Comparison of ENCODE assay signal across 32 cellular contexts in the genomic region with DNA sequence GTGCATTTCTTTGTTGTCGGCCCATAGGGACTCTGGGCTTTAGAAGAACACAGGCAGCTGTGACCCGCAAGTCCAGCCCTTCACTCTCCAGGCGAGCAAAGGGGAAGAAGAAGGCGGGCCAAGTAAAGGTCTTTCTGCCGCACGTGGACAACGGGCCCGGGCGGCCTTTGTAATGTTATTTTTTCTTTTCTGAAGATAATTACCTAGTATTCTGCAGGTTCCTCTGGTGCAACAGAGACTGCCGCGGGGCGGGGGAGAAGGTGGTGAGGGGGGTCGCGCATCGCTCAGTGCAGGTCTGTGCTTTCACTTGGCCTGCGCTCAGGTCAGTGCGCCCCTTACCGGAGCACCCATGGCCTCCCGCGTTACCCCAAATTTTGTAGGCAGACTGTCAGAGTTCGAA. TPM values are rescaled to one million over a fixed set of nuclear protein-coding genes. Genes with fewer than 3 reads are reported as not detected.
A peak's percentile ranks its signal among the peaks of the same experiment; 100 is the strongest.
DNase-seq lines count a peak whose midpoint lies in the region; ATAC-seq, FAIRE-seq and TF ChIP-seq lines count a peak whose summit lies in the region.
"Had no signal": no experiment of that assay in that cellular context is flagged by ENCODE, and none has a peak within 500 bp of the region (broad histone marks: within the 10 kb centered on the region; RNA-seq: fewer than 3 reads in every experiment).

No MANE protein-coding gene starts in this region.

- H3K27me3 ChIP-seq in heart left ventricle (peaks cover 0 to 78% (median 13%) of the 10 kb centered on the region in 9 donors), endodermal cell (ENCODE audit: control insufficient read depth, insufficient read depth, low read length, poor library complexity, severe bottlenecking) (peaks cover 68% of the 10 kb centered on the region), WERI-Rb-1 (ENCODE audit: insufficient read depth, low read depth, severe bottlenecking) (no peaks in the 10 kb centered on the region), small intestine (ENCODE audit: control insufficient read depth in 2 of 2, insufficient read depth in 2 of 2, low read length in 2 of 2) (peaks cover 11 to 64% of the 10 kb centered on the region in 2 donors)

- H3K4me1 Mint-ChIP-seq in endodermal cell (peaks cover 69% of the 10 kb centered on the region), Calu3 (ENCODE audit: low read depth, unreplicated experiment) (no peaks in the 10 kb centered on the region)
- H3K4me1 Mint-ChIP-seq: activated CD4-positive, alpha-beta T cell treated with anti-CD3 and anti-CD28 coated beads, Interleukin-2, amount 10 ng/mL, durations not matched to agents 24 days and 14 days; immature natural killer cell had no signal

- H3K27ac ChIP-seq in heart left ventricle, result peak overlapping the region in 9 of 12 donors; percentile 2 to 97 (median 58)
- H3K27ac ChIP-seq in endodermal cell (ENCODE audit: low read depth, low read length), result no peak overlapping the region
- H3K27ac ChIP-seq in WERI-Rb-1, result no peak overlapping the region
- no peak overlapping the region for H3K27ac ChIP-seq in small intestine (ENCODE audit: low read depth in 1 of 2, low read length in 1 of 2)
- H3K27ac ChIP-seq: 22Rv1, dorsolateral prefrontal cortex, left lung, pancreas, vagina, VCaP had no signal

- no peak for TF ChIP-seq CTCF in heart left ventricle (IDR thresholded peaks at IDR 0.05)
- TF ChIP-seq CTCF in endodermal cell (conservative IDR thresholded peaks at IDR 0.05), result no peak
- no peak for TF ChIP-seq CTCF in Calu3 (IDR thresholded peaks at IDR 0.05; ENCODE audit: unreplicated experiment)
- no peak for TF ChIP-seq CTCF in WERI-Rb-1 (IDR thresholded peaks at IDR 0.05; ENCODE audit: low read depth, low read length)

- WGBS in heart left ventricle, 4 donors, result 39 to 73% (median 42%) methylated on average over 21 of the region's 21 CpGs
- WGBS in endodermal cell (ENCODE audit: insufficient coverage in 1 of 2, insufficient read length in 1 of 2), 2 experiments, result 16 to 27% methylated on average over 6 to 21 of the region's 21 CpGs
- WGBS in small intestine, 3 donors, result 8 to 10% (median 9%) methylated on average over 21 of the region's 21 CpGs

- no peak for FAIRE-seq in small intestine (lab: Jason Lieb, UNC)
- FAIRE-seq: endothelial cell of umbilical vein, GM12891, pancreas had no signal

- peak overlapping the region in 9 of 12 donors; percentile 1 to 47 (median 21) for H3K4me3 ChIP-seq in heart left ventricle
- peak overlapping the region; percentile 59 for H3K4me3 ChIP-seq in endodermal cell (ENCODE audit: low read length)
- H3K4me3 ChIP-seq in WERI-Rb-1 (ENCODE audit: low read depth, low read length), result no peak overlapping the region
- no peak overlapping the region for H3K4me3 ChIP-seq in small intestine (ENCODE audit: low read depth in 1 of 2, low read length in 2 of 2)
- H3K4me3 ChIP-seq: left lung, pancreas, vagina had no signal

- ATAC-seq in heart left ventricle (no peak), left cardiac atrium (no peak)
- ATAC-seq: activated T-cell treated with anti-CD3 and anti-CD28 coated beads, Interleukin-2, amount 50 U/mL, for 4 hours; left lung; natural killer cell; Panc1; pancreas had no signal

- no peak for TF ChIP-seq POLR2A in heart left ventricle (IDR thresholded peaks at IDR 0.05)

- H3K9ac ChIP-seq in endodermal cell (ENCODE audit: extremely low read depth, low read length, poor library complexity, severe bottlenecking), result no peak overlapping the region

- no peaks in the 10 kb centered on the region for H3K36me3 Mint-ChIP-seq in endodermal cell (ENCODE audit: low read depth)
- H3K36me3 Mint-ChIP-seq in Calu3 (ENCODE audit: insufficient read depth, unreplicated experiment), result no peaks in the 10 kb centered on the region
- H3K36me3 Mint-ChIP-seq: natural killer cell had no signal

- H3K27ac Mint-ChIP-seq in endodermal cell (peak overlapping the region; percentile 54), Calu3 (ENCODE audit: unreplicated experiment) (no peak overlapping the region)
- H3K27ac Mint-ChIP-seq: activated CD4-positive, alpha-beta T cell treated with anti-CD3 and anti-CD28 coated beads, Interleukin-2, amount 10 ng/mL, durations not matched to agents 24 days and 14 days; immature natural killer cell; natural killer cell had no signal

- H3K9me3 ChIP-seq in heart left ventricle, result no peaks in the 10 kb centered on the region
- no peaks in the 10 kb centered on the region for H3K9me3 ChIP-seq in endodermal cell (ENCODE audit: control insufficient read depth, low read length)
- H3K9me3 ChIP-seq in WERI-Rb-1 (ENCODE audit: severe bottlenecking), result peaks cover 10% of the 10 kb centered on the region
- no peaks in the 10 kb centered on the region for H3K9me3 ChIP-seq in small intestine (ENCODE audit: control insufficient read depth, low read depth)
- H3K9me3 ChIP-seq: left lung, pancreas, vagina had no signal

- H3K36me3 ChIP-seq in heart left ventricle (no peaks in the 10 kb centered on the region), endodermal cell (ENCODE audit: control insufficient read depth, insufficient read depth, low read length) (no peaks in the 10 kb centered on the region), WERI-Rb-1 (no peaks in the 10 kb centered on the region), small intestine (ENCODE audit: control insufficient read depth in 2 of 2, insufficient read depth in 2 of 2, low read length in 2 of 2) (no peaks in the 10 kb centered on the region)
- H3K36me3 ChIP-seq: left lung, pancreas, vagina had no signal

- H3K9me3 Mint-ChIP-seq in endodermal cell (no peaks in the 10 kb centered on the region), Calu3 (ENCODE audit: low read depth, unreplicated experiment) (no peaks in the 10 kb centered on the region)
- H3K9me3 Mint-ChIP-seq: activated T-cell treated with anti-CD3 and anti-CD28 coated beads, Interleukin-2, amount 50 U/mL, for 4 hours; natural killer cell had no signal

- H3K4me1 ChIP-seq in heart left ventricle (peaks cover 0 to 28% (median 6%) of the 10 kb centered on the region in 12 donors), endodermal cell (ENCODE audit: control insufficient read depth, insufficient read depth, low read length) (peaks cover 30% of the 10 kb centered on the region), small intestine (ENCODE audit: control insufficient read depth in 2 of 2, insufficient read depth in 1 of 2, low read depth in 1 of 2, low read length in 1 of 2) (no peaks in the 10 kb centered on the region)
- H3K4me1 ChIP-seq: left lung, pancreas had no signal

- CTCF ChIA-PET in Calu3 (lab: Charles Lee), result no interaction called here

- H3K27me3 Mint-ChIP-seq in endodermal cell (ENCODE audit: insufficient read depth) (peaks cover 69% of the 10 kb centered on the region), Calu3 (ENCODE audit: unreplicated experiment) (peaks cover 42% of the 10 kb centered on the region)

- BruUV-seq in Calu3 (replicated peaks; lab: Mats Ljungman, UMichigan), result no TSS peak

- H3K4me3 Mint-ChIP-seq in endodermal cell (peak overlapping the region; percentile 60), Calu3 (ENCODE audit: low read depth, unreplicated experiment) (no peak overlapping the region)
- H3K4me3 Mint-ChIP-seq: activated CD4-positive, alpha-beta T cell treated with anti-CD3 and anti-CD28 coated beads, Interleukin-2, amount 10 ng/mL, durations not matched to agents 24 days and 14 days; activated T-cell treated with anti-CD3 and anti-CD28 coated beads, Interleukin-2, amount 50 U/mL, for 4 hours; immature natural killer cell; natural killer cell had no signal

- DNase-seq in heart left ventricle (no peak), left cardiac atrium (no peak), endodermal cell (peak; percentile 72), iPS-NIHi11 (ENCODE audit: low spot score) (peak; percentile 38), retina (peak; percentile 27), Calu3 (no peak), WERI-Rb-1 (no peak), small intestine (no peak)
- DNase-seq: activated CD4-positive, alpha-beta T cell treated with anti-CD3 and anti-CD28 coated beads, Interleukin-2, amount 10 ng/mL, durations not matched to agents 24 days and 14 days; activated naive CD4-positive, alpha-beta T cell; activated T-cell treated with anti-CD3 and anti-CD28 coated beads, Interleukin-2, amount 50 U/mL, for 4 hours; dorsolateral prefrontal cortex; immature natural killer cell; left lung; natural killer cell; NCI-H1105; NCI-H1930; NCI-H524 treated with DMSO at 0.1 percent for 48 hours; NK-92 treated with Interleukin-12 subunit alpha and Interleukin-12 subunit beta, amount 100 ng/mL, for 24 hours; SIG-M5; stimulated activated CD4-positive, alpha-beta T cell treated with anti-CD3 and anti-CD28 coated beads, Interleukin-4, amount 100 ng/mL, for 1 hour; SW 1271; T-helper 9 cell had no signal

- intact Hi-C loops in heart left ventricle (cut with DNase I), result no loop called here
- intact Hi-C loops in left cardiac atrium (cut with DNase I), result loop anchor here in 1 of 2 donors (5.0 to 10.0 kb wide), 2 partner anchors 114 to 161 kb away; no protein-coding TSS in a partner anchor
- intact Hi-C loops in Calu3 (cut with micrococcal nuclease; ENCODE audit: unreplicated experiment), result no loop called here

RNA-seq across cellular contexts. Expression of a gene that starts 7.1 kb away (rescaled TPM):
- total RNA-seq in heart left ventricle (100 to 1,000 TPM in 7 of 9 donors, 10 to 100 TPM in 2; 84.8 to 155 (median 127) TPM), left cardiac atrium (100 to 1,000 TPM; 109 to 126 TPM), endodermal cell (10 to 100 TPM; 18.6 to 35.2 TPM), Calu3 (2022) (3.3 and 3.4 TPM in 2 replicates)
- polyA plus RNA-seq in heart left ventricle (10 to 100 TPM in 1 of 2 donors, 1 to 10 TPM in 1; 5.1 to 30.8 TPM), small intestine (not detected)
- polyA plus RNA-seq in endodermal cell (2013, experiment 1 of 2), result 1.9 TPM
- 2.3 TPM for polyA plus RNA-seq in endodermal cell (2013, experiment 2 of 2)
- total RNA-seq: dorsolateral prefrontal cortex, endothelial cell of umbilical vein, fibroblast of lung, natural killer cell, pancreas, temporal lobe had no signal
- polyA plus RNA-seq: endothelial cell of umbilical vein, immature natural killer cell, pancreas had no signal

Comparison
In these comparisons a context has a peak if more than half of its experiments do, and no peak if none do; other contexts are left out.
1. DNase-seq: peak in endodermal cell (single experiment), iPS-NIHi11 (single experiment) and retina (single experiment); none in heart left ventricle (0 of 5), left cardiac atrium (single experiment), Calu3 (single experiment), WERI-Rb-1 (single experiment) and small intestine (single experiment).
2. H3K27ac ChIP-seq: peak in heart left ventricle (9 of 12); none in endodermal cell (single experiment), WERI-Rb-1 (single experiment) and small intestine (0 of 2).
3. H3K4me3 ChIP-seq: peak in heart left ventricle (9 of 12) and endodermal cell (single experiment); none in WERI-Rb-1 (single experiment) and small intestine (0 of 2).